In genomic region chr14:24395609-24396580, GRCh38 we compare ENCODE assay signal across 1 cellular context.
TF ChIP-seq lines count a peak whose summit lies in the region.

No MANE protein-coding gene starts in this region.

TF ChIP-seq in K562, 482 proteins besides CTCF, POLR2A, EP300 and RAD21:
- TF ChIP-seq ZNF316 (IDR thresholded peaks at IDR 0.05): peak; percentile 68
- no peak for TF ChIP-seq TAF9B (IDR thresholded peaks at IDR 0.05; ENCODE audit: partially characterized antibody)
- peak; percentile 99 for TF ChIP-seq ZNF766 (CRISPR knock-in tag; conservative IDR thresholded peaks at IDR 0.05)
- TF ChIP-seq KDM4B (IDR thresholded peaks at IDR 0.05; ENCODE audit: borderline replicate concordance in 2 of 2, low read depth in 1 of 2): no peak
- peak; percentile 32; the same call in 1 of the 2 replicates for TF ChIP-seq SPI1 (IDR thresholded peaks at IDR 0.05; ENCODE audit: borderline replicate concordance, low read depth, low read length)
- TF ChIP-seq C11orf30 (IDR thresholded peaks at IDR 0.05; ENCODE audit: low read depth): peak; percentile 36; the same call in 1 of the 2 replicates
